27 cellular contexts compared by ENCODE assay signal in the genomic region with DNA sequence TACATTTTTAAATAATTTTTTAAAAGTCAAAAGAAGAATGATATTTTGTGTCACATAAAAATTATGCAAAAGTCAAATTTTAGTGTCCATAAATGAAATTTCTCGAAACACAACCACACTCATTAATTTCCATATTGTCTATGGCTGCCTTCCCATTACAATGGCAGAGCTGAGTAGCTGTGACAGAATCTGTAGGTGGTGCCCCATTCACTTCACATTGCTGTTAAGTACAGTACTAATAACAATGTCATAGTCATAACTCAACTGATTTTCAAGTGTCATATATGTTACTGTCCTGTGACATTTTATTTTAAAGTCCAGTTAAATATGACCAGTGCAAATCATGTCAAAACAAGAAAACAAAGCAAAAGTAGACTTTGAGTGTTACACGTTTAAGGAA.
"Had no signal": no experiment of that assay in that cellular context is flagged by ENCODE, and none has a peak within 500 bp of the region (broad histone marks: within the 10 kb centered on the region; RNA-seq: fewer than 3 reads in every experiment).

No MANE protein-coding gene starts in this region.

- H3K27ac ChIP-seq: colonic mucosa, coronary artery, dorsolateral prefrontal cortex, epithelial cell of prostate, esophagus muscularis mucosa, esophagus squamous epithelium, foreskin keratinocyte, gastroesophageal sphincter, heart left ventricle, heart right ventricle had no signal

- H3K4me1 ChIP-seq: colonic mucosa, esophagus muscularis mucosa, esophagus squamous epithelium, foreskin keratinocyte, gastroesophageal sphincter, heart left ventricle, heart right ventricle had no signal

- H3K4me1 Mint-ChIP-seq: endodermal cell had no signal

- ATAC-seq: effector memory CD8-positive, alpha-beta T cell; esophagus mucosa; foreskin keratinocyte; gastroesophageal sphincter; heart left ventricle; heart right ventricle had no signal

- H3K4me3 ChIP-seq: colonic mucosa, coronary artery, dorsolateral prefrontal cortex, esophagus muscularis mucosa, esophagus squamous epithelium, gastroesophageal sphincter, heart left ventricle, heart right ventricle had no signal

- H3K9me3 Mint-ChIP-seq: effector memory CD8-positive, alpha-beta T cell; endodermal cell had no signal

- DNase-seq: colonic mucosa; cortex of kidney; dermis blood vessel endothelial cell; dorsolateral prefrontal cortex; effector CD4-positive, alpha-beta T cell; effector CD8-positive, alpha-beta T cell; effector memory CD4-positive, alpha-beta T cell; effector memory CD8-positive, alpha-beta T cell; endodermal cell; erythroblast; esophagus squamous epithelium; foreskin fibroblast; foreskin melanocyte; glutamatergic neuron; heart left ventricle; heart right ventricle had no signal

- FAIRE-seq: colon, endometrium, endothelial cell of umbilical vein, frontal cortex had no signal

- H3K27me3 Mint-ChIP-seq: dendritic cell treated with granulocyte-macrophage colony-stimulating factor and Interleukin-4, amounts not matched to agents 40 ng/mL and 50 ng/mL, for 4 days; effector memory CD8-positive, alpha-beta T cell had no signal

- H3K27me3 ChIP-seq: colonic mucosa, dorsolateral prefrontal cortex, esophagus muscularis mucosa, esophagus squamous epithelium, foreskin keratinocyte, gastroesophageal sphincter, heart left ventricle, heart right ventricle had no signal

- H3K27ac Mint-ChIP-seq: dendritic cell treated with granulocyte-macrophage colony-stimulating factor and Interleukin-4, amounts not matched to agents 40 ng/mL and 50 ng/mL, for 4 days; effector memory CD8-positive, alpha-beta T cell; endodermal cell had no signal

- H3K4me3 Mint-ChIP-seq: dendritic cell treated with granulocyte-macrophage colony-stimulating factor and Interleukin-4, amounts not matched to agents 40 ng/mL and 50 ng/mL, for 4 days; effector memory CD8-positive, alpha-beta T cell; endodermal cell had no signal

- H3K36me3 ChIP-seq: colonic mucosa, esophagus muscularis mucosa, esophagus squamous epithelium, gastroesophageal sphincter, heart left ventricle, heart right ventricle had no signal

- H3K9me3 ChIP-seq: colonic mucosa, esophagus muscularis mucosa, esophagus squamous epithelium, gastroesophageal sphincter had no signal
